ENCODE assay signal across 1 cellular context in genomic region chr20:53677447-53678314, GRCh38.
TF ChIP-seq lines count a peak whose summit lies in the region.

No MANE protein-coding gene starts in this region.

TF ChIP-seq in HepG2, 621 proteins besides CTCF, POLR2A, EP300 and RAD21 (continued from another document and continues in another):
- TF ChIP-seq AHDC1 (CRISPR knock-in tag; IDR thresholded peaks at IDR 0.05; ENCODE audit: borderline replicate concordance), result peak; percentile 73; the same call in 1 of the 2 replicates
- TF ChIP-seq ZNF17 (CRISPR knock-in tag; IDR thresholded peaks at IDR 0.05), result no peak
- no peak for TF ChIP-seq CERS6 (CRISPR knock-in tag; IDR thresholded peaks at IDR 0.05)
- no peak; the same call in 1 of the 2 replicates for TF ChIP-seq ZBTB3 (CRISPR knock-in tag; IDR thresholded peaks at IDR 0.05; ENCODE audit: borderline replicate concordance, low read depth)
- no peak for TF ChIP-seq ZFP36L2 (CRISPR knock-in tag; IDR thresholded peaks at IDR 0.05)
- TF ChIP-seq DRAP1 (CRISPR knock-in tag; IDR thresholded peaks at IDR 0.05), result peak; percentile 65; the same call in 1 of the 2 replicates
- no peak for TF ChIP-seq ISX (CRISPR knock-in tag; conservative IDR thresholded peaks at IDR 0.05)
- peak; percentile 68; the same call in 1 of the 2 replicates for TF ChIP-seq ZHX2 (IDR thresholded peaks at IDR 0.05; ENCODE audit: low read depth)
- TF ChIP-seq ZHX2 (CRISPR knock-in tag; IDR thresholded peaks at IDR 0.05; ENCODE audit: borderline replicate concordance), result no peak
- no peak for TF ChIP-seq BCL3 (CRISPR knock-in tag; IDR thresholded peaks at IDR 0.05)
- TF ChIP-seq ZBTB44 (CRISPR knock-in tag; IDR thresholded peaks at IDR 0.05), result no peak; the same call in 1 of the 2 replicates
- TF ChIP-seq ZIK1 (CRISPR knock-in tag; IDR thresholded peaks at IDR 0.05; ENCODE audit: borderline replicate concordance, low read depth), result peak; percentile 80
- TF ChIP-seq HES4 (CRISPR knock-in tag; IDR thresholded peaks at IDR 0.05; ENCODE audit: borderline replicate concordance), result no peak
- peak; percentile 57; the same call in 1 of the 2 replicates for TF ChIP-seq GTF3A (CRISPR knock-in tag; conservative IDR thresholded peaks at IDR 0.05)
- peak; percentile 94 for TF ChIP-seq CEBPB (IDR thresholded peaks at IDR 0.05; ENCODE audit: borderline replicate concordance, low read depth, low read length)
- no peak; the same call in 1 of the 2 replicates for TF ChIP-seq AKAP8 (CRISPR knock-in tag; IDR thresholded peaks at IDR 0.05)
- no peak for TF ChIP-seq FOXM1 (CRISPR knock-in tag; IDR thresholded peaks at IDR 0.05)
- 0 out of 3 replicates have a peak, but pooled peaks have one; percentile 7 for TF ChIP-seq MXI1 (IDR thresholded peaks at IDR 0.05; ENCODE audit: borderline replicate concordance, low read depth, low read length)
- peak; percentile 82; the same call in 1 of the 2 replicates for TF ChIP-seq ZSCAN21 (CRISPR knock-in tag; IDR thresholded peaks at IDR 0.05; ENCODE audit: borderline replicate concordance)
- TF ChIP-seq MYPOP (CRISPR knock-in tag; IDR thresholded peaks at IDR 0.05), result peak; percentile 64; the same call in 1 of the 2 replicates
- peak; percentile 75; the same call in 1 of the 2 replicates for TF ChIP-seq TCF7 (IDR thresholded peaks at IDR 0.05; ENCODE audit: low read depth)
- TF ChIP-seq ZBTB10 (CRISPR knock-in tag; IDR thresholded peaks at IDR 0.05; ENCODE audit: borderline replicate concordance), result peak; percentile 75; the same call in 1 of the 2 replicates
- TF ChIP-seq ZNF33B (CRISPR knock-in tag; IDR thresholded peaks at IDR 0.05), result peak; percentile 89
- TF ChIP-seq E2F5 (CRISPR knock-in tag; conservative IDR thresholded peaks at IDR 0.05), result no peak
- peak; percentile 98 for TF ChIP-seq ZNF512B (CRISPR knock-in tag; IDR thresholded peaks at IDR 0.05; ENCODE audit: borderline replicate concordance)
- TF ChIP-seq ZMAT3 (CRISPR knock-in tag; conservative IDR thresholded peaks at IDR 0.05), result peak; percentile 85
- no peak for TF ChIP-seq ELF4 (CRISPR knock-in tag; IDR thresholded peaks at IDR 0.05; ENCODE audit: borderline replicate concordance)
